ENCODE assay signal across 21 cellular contexts in genomic region chr7:125966278-125967048, GRCh38.
A peak's percentile ranks its signal among the peaks of the same experiment; 100 is the strongest.
DNase-seq lines count a peak whose midpoint lies in the region; ATAC-seq and TF ChIP-seq lines count a peak whose summit lies in the region.
"Had no signal": no experiment of that assay in that cellular context is flagged by ENCODE, and none has a peak within 500 bp of the region (broad histone marks: within the 10 kb centered on the region; RNA-seq: fewer than 3 reads in every experiment).

No MANE protein-coding gene starts in this region.

- BruUV-seq in MCF 10A (replicated peaks; lab: Mats Ljungman, UMichigan), result no TSS peak

- CTCF ChIA-PET in MCF 10A (lab: Yijun Ruan, JAX), result no interaction called here

- H4K20me1 ChIP-seq in OCI-LY3 (ENCODE audit: insufficient read depth, low read length) (no peaks in the 10 kb centered on the region), smooth muscle cell (ENCODE audit: low read depth) (no peaks in the 10 kb centered on the region)

- H3K27ac Mint-ChIP-seq in MCF 10A (ENCODE audit: low read depth, unreplicated experiment), result no peak overlapping the region

- no peak overlapping the region for H3K27ac ChIP-seq in OCI-LY3 (ENCODE audit: low read length)
- no peak overlapping the region for H3K27ac ChIP-seq in smooth muscle cell (ENCODE audit: low read depth)
- no peak overlapping the region for H3K27ac ChIP-seq in gastroesophageal sphincter
- H3K27ac ChIP-seq: RWPE1 had no signal

- no peaks in the 10 kb centered on the region for H3K36me3 Mint-ChIP-seq in MCF 10A (ENCODE audit: insufficient read depth, unreplicated experiment)

- H3K27me3 ChIP-seq in OCI-LY3 (ENCODE audit: low read depth, low read length) (no peaks in the 10 kb centered on the region), smooth muscle cell (ENCODE audit: low read depth) (no peaks in the 10 kb centered on the region), gastroesophageal sphincter (no peaks in the 10 kb centered on the region)

- no peaks in the 10 kb centered on the region for H3K9me3 ChIP-seq in OCI-LY3 (ENCODE audit: insufficient read depth, low read length)
- no peaks in the 10 kb centered on the region for H3K9me3 ChIP-seq in smooth muscle cell (replicated peaks; ENCODE audit: low read depth)
- H3K9me3 ChIP-seq in gastroesophageal sphincter, result no peaks in the 10 kb centered on the region

- H3K4me3 Mint-ChIP-seq in MCF 10A (ENCODE audit: unreplicated experiment), result no peak overlapping the region

- H2AFZ ChIP-seq in OCI-LY3 (ENCODE audit: low read depth, low read length) (peak overlapping the region; percentile 67), smooth muscle cell (ENCODE audit: low read depth) (peak overlapping the region; percentile 12)

- POLR2A ChIA-PET in MCF 10A (lab: Yijun Ruan, JAX), result no interaction called here

- TF ChIP-seq CTCF in OCI-LY3 (IDR thresholded peaks at IDR 0.05; ENCODE audit: low read depth, low read length), result no peak
- TF ChIP-seq CTCF in smooth muscle cell (IDR thresholded peaks at IDR 0.05; ENCODE audit: borderline replicate concordance, insufficient read depth, poor library complexity, severe bottlenecking), result no peak
- no peak for TF ChIP-seq CTCF in MCF 10A (IDR thresholded peaks at IDR 0.05; ENCODE audit: unreplicated experiment)
- no peak for TF ChIP-seq CTCF in gastroesophageal sphincter (IDR thresholded peaks at IDR 0.05)

- peak; percentile 65 for ATAC-seq in GM18868 (IDR thresholded peaks at IDR 0.05; ENCODE audit: unreplicated experiment)
- peak; percentile 90 for ATAC-seq in HG02884 (IDR thresholded peaks at IDR 0.05; ENCODE audit: unreplicated experiment)
- no peak for ATAC-seq in gastroesophageal sphincter
- ATAC-seq: PC-3 had no signal

- intact Hi-C loops in MCF 10A (cut with micrococcal nuclease), result no loop called here

- no peaks in the 10 kb centered on the region for H3K4me1 Mint-ChIP-seq in MCF 10A (ENCODE audit: insufficient read depth, unreplicated experiment)

- H3K4me3 ChIP-seq in OCI-LY3 (ENCODE audit: low read length) (no peak overlapping the region), smooth muscle cell (no peak overlapping the region), gastroesophageal sphincter (no peak overlapping the region)

- TF ChIP-seq EP300 in gastroesophageal sphincter (IDR thresholded peaks at IDR 0.05), result no peak

- TF ChIP-seq POLR2A in gastroesophageal sphincter (IDR thresholded peaks at IDR 0.05), result no peak

- no peak overlapping the region for H3K4me2 ChIP-seq in OCI-LY3 (ENCODE audit: low read length)
- no peak overlapping the region for H3K4me2 ChIP-seq in smooth muscle cell

- H3K4me1 ChIP-seq in OCI-LY3 (ENCODE audit: low read length) (no peaks in the 10 kb centered on the region), smooth muscle cell (ENCODE audit: low read depth) (no peaks in the 10 kb centered on the region), gastroesophageal sphincter (no peaks in the 10 kb centered on the region)

- DNase-seq in smooth muscle cell (lab: John Stamatoyannopoulos, UW; ENCODE audit: unreplicated experiment), result no peak
- DNase-seq in NCI-H82 treated with DMSO at 0.1 percent for 48 hours (lab: John Stamatoyannopoulos, UW; ENCODE audit: unreplicated experiment), result no peak
- DNase-seq in MCF 10A (ENCODE audit: unreplicated experiment), result no peak
- DNase-seq: C1 segment of cervical spinal cord, DMS 273 treated with DMSO at 0.1 percent for 48 hours, GDM1, H7, IMR-90, Karpas-422, NCI-H1105, NCI-H1694, NCI-H2107, NCI-H226, NCI-H526, PC-3, T-helper 2 cell had no signal

- H3K79me2 ChIP-seq in OCI-LY3 (ENCODE audit: low read length), result no peaks in the 10 kb centered on the region
- H3K79me2 ChIP-seq in smooth muscle cell (ENCODE audit: low read depth), result no peaks in the 10 kb centered on the region

- no peaks in the 10 kb centered on the region for H3K27me3 Mint-ChIP-seq in MCF 10A (ENCODE audit: insufficient read depth, unreplicated experiment)

- H3K36me3 ChIP-seq in OCI-LY3 (replicated peaks; ENCODE audit: low read depth, low read length), result no peaks in the 10 kb centered on the region
- H3K36me3 ChIP-seq in smooth muscle cell (ENCODE audit: low read depth), result no peaks in the 10 kb centered on the region
- no peaks in the 10 kb centered on the region for H3K36me3 ChIP-seq in gastroesophageal sphincter

- no peaks in the 10 kb centered on the region for H3F3A ChIP-seq in smooth muscle cell (ENCODE audit: low read depth)

- WGBS in smooth muscle cell (ENCODE audit: low lambda C conversion rate), result 84% methylated on average over 1 of the region's 1 CpG
- 42 to 58% methylated on average over 1 of the region's 1 CpG for WGBS in gastroesophageal sphincter (ENCODE audit: low coverage in 1 of 2), 2 donors

- no peak overlapping the region for H3K9ac ChIP-seq in OCI-LY3 (ENCODE audit: low read length)
- H3K9ac ChIP-seq in smooth muscle cell (ENCODE audit: low read depth), result no peak overlapping the region

- H3K9me3 Mint-ChIP-seq in MCF 10A (ENCODE audit: unreplicated experiment), result no peaks in the 10 kb centered on the region
